ENCODE assay signal across 15 cellular contexts in genomic region chr7:7706556-7706955, GRCh38. TPM values are rescaled to one million over a fixed set of nuclear protein-coding genes. Genes with fewer than 3 reads are reported as not detected.
DNase-seq lines count a peak whose midpoint lies in the region; ATAC-seq, FAIRE-seq and TF ChIP-seq lines count a peak whose summit lies in the region.
"Had no signal": no experiment of that assay in that cellular context is flagged by ENCODE, and none has a peak within 500 bp of the region (broad histone marks: within the 10 kb centered on the region; RNA-seq: fewer than 3 reads in every experiment).

No MANE protein-coding gene starts in this region.

- POLR2A ChIA-PET in IMR-90 (lab: Charles Lee; ENCODE audit: unreplicated experiment): no interaction called here

- H2BK15ac ChIP-seq in IMR-90 (ENCODE audit: low read depth, low read length): no peak overlapping the region

- H3K27me3 ChIP-seq in IMR-90 (ENCODE audit: control insufficient read depth, insufficient read depth, low read length): no peaks in the 10 kb centered on the region
- H3K27me3 ChIP-seq in pancreas: no peaks in the 10 kb centered on the region

- H3K9ac ChIP-seq in IMR-90 (ENCODE audit: low read depth, low read length): no peak overlapping the region

- H3K14ac ChIP-seq in IMR-90 (replicated peaks; ENCODE audit: low read depth, low read length): no peak overlapping the region

- no peak overlapping the region for H3K27ac ChIP-seq in IMR-90 (ENCODE audit: insufficient read depth, low read length)
- H3K27ac ChIP-seq in pancreas: no peak overlapping the region
- H3K27ac ChIP-seq: prostate gland had no signal

- intact Hi-C loops in IMR-90 (cut with micrococcal nuclease) (no loop called here), pancreas (cut with DNase I) (no loop called here)

- no peak overlapping the region for H2AK5ac ChIP-seq in IMR-90 (ENCODE audit: low read depth, low read length)

- no peak overlapping the region for H2BK20ac ChIP-seq in IMR-90 (ENCODE audit: low read depth, low read length)

- H3K79me1 ChIP-seq in IMR-90 (ENCODE audit: low read depth in 1 of 2, low read length in 2 of 2): peaks cover 0 to 2% of the 10 kb centered on the region in 2 experiments; a peak in 2 of 4 replicates

- BruUV-seq in IMR-90 (replicated peaks; lab: Mats Ljungman, UMichigan): no TSS peak

- H3K4me1 Mint-ChIP-seq in brain: peaks cover 58% of the 10 kb centered on the region

- no peaks in the 10 kb centered on the region; the same call in 1 of the 2 replicates for H3K9me1 ChIP-seq in IMR-90 (ENCODE audit: insufficient read depth, low read length)

- H3K27ac Mint-ChIP-seq in brain: peak overlapping the region in 3 of 5 experiments; percentile 73 to 96 (median 90)
- H3K27ac Mint-ChIP-seq: activated CD4-positive, alpha-beta T cell treated with anti-CD3 and anti-CD28 coated beads, Interleukin-2, amount 10 ng/mL, durations not matched to agents 7 days and 5 days had no signal

- DNase-seq in GM12891 (ENCODE audit: insufficient read length, low spot score) (no peak), IMR-90 (no peak), pancreas (no peak), DMS53 treated with DMSO at 0.1 percent for 48 hours (lab: John Stamatoyannopoulos, UW; ENCODE audit: unreplicated experiment) (no peak)
- DNase-seq in stimulated activated naive CD8-positive, alpha-beta T cell treated with anti-CD3 and anti-CD28 coated beads, Interleukin-15, Interleukin-2, amounts not matched to agents 100 U/mL and 50 U/mL, for 24 hours: no peak
- DNase-seq: activated CD4-positive, alpha-beta T cell treated with anti-CD3 and anti-CD28 coated beads, Interleukin-2, amount 10 ng/mL, durations not matched to agents 7 days and 5 days; activated T-cell treated with anti-CD3 and anti-CD28 coated beads, Interleukin-2, amount 50 U/mL, for 48 hours; head of caudate nucleus; NCI-H1436; T-helper 2 cell had no signal

- no peak overlapping the region for H3K4me2 ChIP-seq in IMR-90 (ENCODE audit: low read depth, low read length)

- H2AFZ ChIP-seq in IMR-90 (replicated peaks; ENCODE audit: low read length, poor library complexity): no peak overlapping the region

- TF ChIP-seq POLR2A in GM12891 (IDR thresholded peaks at IDR 0.05; ENCODE audit: low read depth, low read length) (no peak), IMR-90 (IDR thresholded peaks at IDR 0.05; ENCODE audit: low read depth, low read length) (no peak)

- no peak overlapping the region for H2BK5ac ChIP-seq in IMR-90 (ENCODE audit: low read depth, low read length, poor library complexity, severe bottlenecking)

- H4K5ac ChIP-seq in IMR-90 (ENCODE audit: low read depth, low read length): no peak overlapping the region

- H3K36me3 ChIP-seq in IMR-90 (ENCODE audit: control insufficient read depth, insufficient read depth, low read length): no peaks in the 10 kb centered on the region
- no peaks in the 10 kb centered on the region for H3K36me3 ChIP-seq in pancreas
- H3K36me3 ChIP-seq: prostate gland had no signal

- H4K8ac ChIP-seq in IMR-90 (ENCODE audit: low read depth in 2 of 2, low read length in 2 of 2): no peak overlapping the region

- dilution Hi-C loops in IMR-90 (cut with HindIII; ENCODE audit: low sequenced_read_pairs, unreplicated experiment): no loop called here

- ATAC-seq in GM21576 (IDR thresholded peaks at IDR 0.05; ENCODE audit: unreplicated experiment) (peak; percentile 34), IMR-90 (ENCODE audit: low read depth) (no peak), GM19452 (IDR thresholded peaks at IDR 0.05; ENCODE audit: unreplicated experiment) (no peak), pancreas (no peak)
- ATAC-seq in stimulated activated naive CD8-positive, alpha-beta T cell treated with anti-CD3 and anti-CD28 coated beads, Interleukin-15, Interleukin-2, amounts not matched to agents 100 U/mL and 50 U/mL, for 24 hours: no peak
- ATAC-seq: HCT116 had no signal

- H3K27me3 Mint-ChIP-seq in brain: no peaks in the 10 kb centered on the region
- H3K27me3 Mint-ChIP-seq: activated CD4-positive, alpha-beta T cell treated with anti-CD3 and anti-CD28 coated beads, Interleukin-2, amount 10 ng/mL, durations not matched to agents 7 days and 5 days had no signal

- H2AK9ac ChIP-seq in IMR-90 (replicated peaks; ENCODE audit: low read depth, low read length, poor library complexity): no peak overlapping the region

- H3K36me3 Mint-ChIP-seq in brain: no peaks in the 10 kb centered on the region

- in situ Hi-C loops in IMR-90 (cut with MboI; ENCODE audit: low sequenced_read_pairs): no loop called here

- CTCF ChIA-PET in IMR-90 (lab: Yijun Ruan, JAX): no interaction called here

- H3K4me1 ChIP-seq in IMR-90 (ENCODE audit: control insufficient read depth, insufficient read depth, low read length) (no peaks in the 10 kb centered on the region), pancreas (peaks cover 4 to 6% (median 4%) of the 10 kb centered on the region in 3 donors)
- H3K4me1 ChIP-seq: prostate gland had no signal

- H3K9me3 Mint-ChIP-seq in brain: peaks cover 0 to 3% (median 0%) of the 10 kb centered on the region in 5 experiments
- H3K9me3 Mint-ChIP-seq: activated CD4-positive, alpha-beta T cell treated with anti-CD3 and anti-CD28 coated beads, Interleukin-2, amount 10 ng/mL, durations not matched to agents 7 days and 5 days had no signal

- H3K9me3 ChIP-seq in IMR-90 (ENCODE audit: control insufficient read depth, insufficient read depth, low read length) (no peaks in the 10 kb centered on the region), pancreas (no peaks in the 10 kb centered on the region)
- H3K9me3 ChIP-seq: prostate gland had no signal

- H3K4me3 Mint-ChIP-seq in brain: peak overlapping the region in 2 of 5 experiments; percentile 57 to 61
- H3K4me3 Mint-ChIP-seq: activated CD4-positive, alpha-beta T cell treated with anti-CD3 and anti-CD28 coated beads, Interleukin-2, amount 10 ng/mL, durations not matched to agents 7 days and 5 days had no signal

- no peak overlapping the region for H3K18ac ChIP-seq in IMR-90 (ENCODE audit: low read depth, low read length)

- no peak overlapping the region for H2BK120ac ChIP-seq in IMR-90 (ENCODE audit: low read depth, low read length)

- no peak for TF ChIP-seq CTCF in IMR-90 (conservative IDR thresholded peaks at IDR 0.05; ENCODE audit: low read depth, low read length)
- no peak for TF ChIP-seq CTCF in brain (conservative IDR thresholded peaks at IDR 0.05)
- no peak for TF ChIP-seq CTCF in pancreas (IDR thresholded peaks at IDR 0.05)

- no peak overlapping the region for H4K91ac ChIP-seq in IMR-90 (ENCODE audit: insufficient read depth, low read depth, low read length)

- H3K4ac ChIP-seq in IMR-90 (ENCODE audit: low read depth, low read length): no peak overlapping the region

- H3K56ac ChIP-seq in IMR-90 (ENCODE audit: extremely low read depth, insufficient read depth, low read length): no peak overlapping the region

- H4K20me1 ChIP-seq in IMR-90 (ENCODE audit: insufficient read depth, low read length): no peaks in the 10 kb centered on the region

- no peak overlapping the region for H3K23ac ChIP-seq in IMR-90 (ENCODE audit: low read depth, low read length)

- no peak overlapping the region for H3K4me3 ChIP-seq in IMR-90 (ENCODE audit: insufficient read depth, low read depth, low read length)
- no peak overlapping the region for H3K4me3 ChIP-seq in pancreas
- H3K4me3 ChIP-seq: prostate gland had no signal

- TF ChIP-seq RAD21 in IMR-90 (IDR thresholded peaks at IDR 0.05; ENCODE audit: low read length): no peak

- WGBS in IMR-90 (ENCODE audit: extremely low coverage in 2 of 2, insufficient read length in 1 of 2), 2 experiments: no CpG with 5 or more reads among the region's 4 CpGs
- WGBS in pancreas, 2 donors: 89% methylated on average over 4 of the region's 4 CpGs

- FAIRE-seq in GM12891 (lab: Jason Lieb, UNC): peak; percentile 9
- no peak for FAIRE-seq in pancreas (lab: Jason Lieb, UNC)

TF ChIP-seq in GM12891, 5 proteins besides CTCF, POLR2A, EP300 and RAD21:
- TF ChIP-seq POLR2AphosphoS5 (IDR thresholded peaks at IDR 0.05; ENCODE audit: low read depth, low read length): no peak
- no peak for TF ChIP-seq TAF1 (IDR thresholded peaks at IDR 0.05; ENCODE audit: low read depth, low read length)
- no peak for TF ChIP-seq POU2F2 (IDR thresholded peaks at IDR 0.05; ENCODE audit: low read depth, low read length)
- no peak for TF ChIP-seq SPI1 (IDR thresholded peaks at IDR 0.05; ENCODE audit: low read depth, low read length)
- TF ChIP-seq PAX5 (IDR thresholded peaks at IDR 0.05; ENCODE audit: insufficient read depth, low read length, severe bottlenecking): no peak

TF ChIP-seq in IMR-90, 13 proteins besides CTCF, POLR2A, EP300 and RAD21:
- TF ChIP-seq CEBPB (IDR thresholded peaks at IDR 0.05; ENCODE audit: low read depth, low read length) (peak; percentile 9; the same call in 1 of the 2 replicates), USF2 (IDR thresholded peaks at IDR 0.05; ENCODE audit: low read depth, low read length) (no peak)
TF ChIP-seq in IMR-90: peak in this region for 1.

RNA-seq across cellular contexts. Expression of gene RPA3, which starts 11.9 kb away (rescaled TPM):
- polyA plus RNA-seq in GM12891 (2012; ENCODE audit: low read depth, missing spikeins): 80.1 TPM
- 12.7 and 25.0 TPM in 2 replicates for total RNA-seq in IMR-90 (2012; rRNA removed)
- polyA plus RNA-seq in IMR-90 (2012; rRNA removed): 20.0 and 21.1 TPM in 2 replicates
- 3.1 and 5.8 TPM in 2 replicates for polyA plus RNA-seq in IMR-90 (2012; cell fraction: cytosol; rRNA removed)
- 0.63 and 4.8 TPM in 2 replicates for polyA plus RNA-seq in IMR-90 (2012; cell fraction: nucleus; rRNA removed; ENCODE audit: low replicate concordance)
- polyA plus RNA-seq in brain (ENCODE audit: insufficient read depth, low read depth, low replicate concordance): 57.1 TPM
- 10 to 100 TPM in 3 of 6 donors, 1 to 10 TPM in 3; 5.2 to 13.4 (median 9.6) TPM for total RNA-seq in pancreas
- 10 to 100 TPM in 1 of 2 donors, 1 to 10 TPM in 1; 7.5 to 16.0 TPM for polyA plus RNA-seq in pancreas
